ENCODE assay signal across 24 cellular contexts in the genomic region with DNA sequence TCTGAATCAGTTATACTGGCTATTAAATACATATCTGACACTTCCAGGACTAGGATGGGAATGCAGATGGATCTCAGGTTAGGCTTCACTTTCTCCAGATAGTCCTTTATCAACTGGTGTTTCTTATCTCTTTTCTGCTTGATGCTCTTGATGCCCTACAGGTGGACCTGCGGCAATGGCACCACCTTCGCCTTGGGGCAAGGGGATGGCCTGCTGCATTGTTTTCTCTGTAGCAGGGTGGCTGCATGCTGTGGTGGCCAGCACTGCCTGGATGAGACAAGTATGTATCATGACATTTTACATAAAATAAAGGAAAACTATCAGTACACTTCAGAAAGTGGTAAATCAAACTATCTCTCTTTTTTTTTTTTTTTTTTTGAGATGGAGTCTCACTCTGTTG.
"Had no signal": no experiment of that assay in that cellular context is flagged by ENCODE, and none has a peak within 500 bp of the region (broad histone marks: within the 10 kb centered on the region; RNA-seq: fewer than 3 reads in every experiment).

No MANE protein-coding gene starts in this region.

- H3K4me1 ChIP-seq: colonic mucosa, esophagus squamous epithelium, foreskin keratinocyte, gastrocnemius medialis, gastroesophageal sphincter, heart left ventricle, heart right ventricle had no signal

- H3K27me3 ChIP-seq: colonic mucosa, dorsolateral prefrontal cortex, esophagus muscularis mucosa, esophagus squamous epithelium, foreskin keratinocyte, gastrocnemius medialis, gastroesophageal sphincter, heart left ventricle, heart right ventricle had no signal

- H3K27ac ChIP-seq: colonic mucosa, coronary artery, dorsolateral prefrontal cortex, epithelial cell of prostate, esophagus muscularis mucosa, esophagus squamous epithelium, foreskin keratinocyte, gastrocnemius medialis, gastroesophageal sphincter, heart left ventricle, heart right ventricle had no signal

- H3K36me3 ChIP-seq: colonic mucosa, esophagus muscularis mucosa, esophagus squamous epithelium, gastrocnemius medialis, gastroesophageal sphincter, heart left ventricle, heart right ventricle had no signal

- DNase-seq: colonic mucosa; cortex of kidney; dermis blood vessel endothelial cell; dorsolateral prefrontal cortex; effector CD4-positive, alpha-beta T cell; effector CD8-positive, alpha-beta T cell; effector memory CD4-positive, alpha-beta T cell; effector memory CD8-positive, alpha-beta T cell; endodermal cell; erythroblast; esophagus squamous epithelium; foreskin fibroblast; foreskin keratinocyte; foreskin melanocyte; gastrocnemius medialis; glutamatergic neuron; head of caudate nucleus; heart left ventricle; heart right ventricle had no signal

- H3K4me3 ChIP-seq: colonic mucosa, coronary artery, dorsolateral prefrontal cortex, esophagus muscularis mucosa, esophagus squamous epithelium, gastrocnemius medialis, gastroesophageal sphincter, heart left ventricle, heart right ventricle had no signal

- ATAC-seq: effector memory CD8-positive, alpha-beta T cell; esophagus mucosa; foreskin keratinocyte; gastrocnemius medialis; gastroesophageal sphincter; heart left ventricle; heart right ventricle had no signal

- H3K9me3 ChIP-seq: colonic mucosa, esophagus muscularis mucosa, esophagus squamous epithelium, gastrocnemius medialis, gastroesophageal sphincter had no signal
